ENCODE assay signal across 28 cellular contexts in the genomic region with DNA sequence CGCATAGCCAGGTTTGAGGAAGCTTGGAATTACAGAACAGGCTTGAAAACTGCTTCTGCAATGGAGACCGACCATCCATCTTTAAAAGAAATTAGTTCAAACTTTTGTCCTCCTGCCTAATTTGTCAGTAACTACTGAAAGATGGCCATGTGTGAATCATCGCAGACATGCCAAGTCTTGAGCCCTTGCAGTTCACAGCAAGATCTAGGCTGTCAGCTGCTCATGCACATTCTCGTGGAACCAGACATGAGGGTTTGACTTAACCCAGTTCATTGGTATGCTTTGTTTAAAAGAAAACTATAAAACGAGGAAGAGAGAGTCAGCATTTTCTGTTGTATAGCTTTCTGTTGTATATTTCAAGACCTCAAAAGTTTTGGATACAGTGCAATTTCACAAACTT.
DNase-seq lines count a peak whose midpoint lies in the region; ATAC-seq and TF ChIP-seq lines count a peak whose summit lies in the region.
"Had no signal": no experiment of that assay in that cellular context is flagged by ENCODE, and none has a peak within 500 bp of the region (broad histone marks: within the 10 kb centered on the region; RNA-seq: fewer than 3 reads in every experiment).

No MANE protein-coding gene starts in this region.

- no peaks in the 10 kb centered on the region for H3K9me2 ChIP-seq in GM23248 (ENCODE audit: insufficient read depth)

- no peak for ATAC-seq in GM21515 (IDR thresholded peaks at IDR 0.05; ENCODE audit: unreplicated experiment)
- ATAC-seq: A549; body of pancreas; GM23338; naive thymus-derived CD4-positive, alpha-beta T cell; stimulated activated naive CD8-positive, alpha-beta T cell treated with anti-CD3 and anti-CD28 coated beads, Interleukin-15, amount 100 ng/mL, for 72 hours; T-helper 17 cell had no signal

- no peak overlapping the region for H3K4me2 ChIP-seq in GM23248 (ENCODE audit: unreplicated experiment)
- H3K4me2 ChIP-seq in osteoblast (ENCODE audit: insufficient read depth, low read length) = no peak overlapping the region
- H3K4me2 ChIP-seq: A549, GM23338 had no signal

- H3K27me3 ChIP-seq in GM23248 (replicated peaks; ENCODE audit: insufficient read depth) = no peaks in the 10 kb centered on the region
- no peaks in the 10 kb centered on the region for H3K27me3 ChIP-seq in osteoblast (ENCODE audit: insufficient read depth, low read length)
- H3K27me3 ChIP-seq: body of pancreas, Peyer's patch, upper lobe of left lung had no signal

- DNase-seq in GM23248 = peak; percentile 2
- peak; percentile 10 for DNase-seq in astrocyte of the hippocampus (ENCODE audit: low read depth, low spot score)
- peak; percentile 8 for DNase-seq in fibroblast of mammary gland (ENCODE audit: low read depth)
- peak; percentile 64 for DNase-seq in osteoblast (ENCODE audit: insufficient read length, low spot score, missing footprints)
- DNase-seq in activated T-cell treated with anti-CD3 and anti-CD28 coated beads, Interleukin-2, amount 50 U/mL, for 48 hours = no peak
- DNase-seq in KBM-7 = no peak
- no peak for DNase-seq in DMS 273 (lab: John Stamatoyannopoulos, UW; ENCODE audit: unreplicated experiment)
- DNase-seq: activated CD4-positive, alpha-beta T cell treated with anti-CD3 and anti-CD28 coated beads for 48 hours; body of pancreas; DMS79 treated with DMSO at 0.1 percent for 48 hours; endodermal cell; kidney glomerular epithelial cell; MM.1S; naive thymus-derived CD4-positive, alpha-beta T cell; NCI-H1436; NCI-H510A; NK-92 treated with Interleukin-12 subunit alpha and Interleukin-12 subunit beta, amount 100 ng/mL, for 24 hours; Peyer's patch; retina; stimulated activated naive CD8-positive, alpha-beta T cell treated with anti-CD3 and anti-CD28 coated beads, Interleukin-15, amount 100 ng/mL, for 72 hours; T-helper 17 cell; upper lobe of left lung had no signal

- H3K4me1 ChIP-seq in GM23248 (ENCODE audit: insufficient read depth) = no peaks in the 10 kb centered on the region
- no peaks in the 10 kb centered on the region for H3K4me1 ChIP-seq in osteoblast (ENCODE audit: insufficient read depth, low read length)
- H3K4me1 ChIP-seq: A549, body of pancreas, Peyer's patch, upper lobe of left lung had no signal

- H3K9me3 ChIP-seq in GM23248 (ENCODE audit: low read depth) (no peaks in the 10 kb centered on the region), osteoblast (ENCODE audit: low read depth, low read length) (no peaks in the 10 kb centered on the region)
- H3K9me3 ChIP-seq: A549, body of pancreas, Peyer's patch, upper lobe of left lung had no signal

- WGBS in GM23248 (ENCODE audit: low coverage in 1 of 2, low lambda C conversion rate in 2 of 2, missing lambda C conversion rate in 2 of 2), 2 experiments = 13% methylated on average over 5 of the region's 5 CpGs

- H3F3A ChIP-seq in GM23248 (ENCODE audit: insufficient read depth) = no peaks in the 10 kb centered on the region

- H3K27ac ChIP-seq in GM23248 = no peak overlapping the region
- H3K27ac ChIP-seq in osteoblast (ENCODE audit: low read depth, low read length) = no peak overlapping the region
- H3K27ac ChIP-seq: A549, body of pancreas, coronary artery, HL-60, Peyer's patch, SK-N-MC, upper lobe of left lung had no signal

- in situ Hi-C loops in GM23248 (cut with MboI) (no loop called here), KBM-7 (cut with MboI; ENCODE audit: low pct_unique_long_range_greater_than_20kb, low sequenced_read_pairs) (no loop called here)

- TF ChIP-seq CTCF in fibroblast of mammary gland (conservative IDR thresholded peaks at IDR 0.05; ENCODE audit: control insufficient read depth, insufficient read depth, low read depth, low read length) (no peak), osteoblast (IDR thresholded peaks at IDR 0.05; ENCODE audit: extremely low read depth, low read depth, low read length) (no peak)

- no peaks in the 10 kb centered on the region for H3K36me3 ChIP-seq in GM23248 (ENCODE audit: low read depth)
- no peaks in the 10 kb centered on the region for H3K36me3 ChIP-seq in osteoblast (ENCODE audit: insufficient read depth, low read length)
- H3K36me3 ChIP-seq: Peyer's patch, upper lobe of left lung had no signal

- H4K20me1 ChIP-seq in GM23248 (ENCODE audit: insufficient read depth) (no peaks in the 10 kb centered on the region), osteoblast (ENCODE audit: insufficient read depth, low read length) (no peaks in the 10 kb centered on the region)

- H2AFZ ChIP-seq in GM23248 (no peak overlapping the region), osteoblast (ENCODE audit: low read length) (no peak overlapping the region)
- H2AFZ ChIP-seq: GM23338 had no signal

- H3K4me3 ChIP-seq in GM23248 (no peak overlapping the region), fibroblast of mammary gland (ENCODE audit: control insufficient read depth, low read depth, low read length) (no peak overlapping the region), osteoblast (ENCODE audit: insufficient read depth, low read length) (no peak overlapping the region)
- H3K4me3 ChIP-seq: A549, body of pancreas, coronary artery, GM23338, Peyer's patch, SK-N-MC, upper lobe of left lung had no signal

- H3K79me2 ChIP-seq in GM23248 (ENCODE audit: insufficient read depth) (no peaks in the 10 kb centered on the region), osteoblast (ENCODE audit: insufficient read depth, low read length) (no peaks in the 10 kb centered on the region)

- H3K9ac ChIP-seq in GM23248 = no peak overlapping the region

Comparison
In these comparisons a context has a peak if more than half of its experiments do, and no peak if none do; other contexts are left out.
1. DNase-seq: peak in GM23248 (single experiment), astrocyte of the hippocampus (single experiment), fibroblast of mammary gland (single experiment) and osteoblast (single experiment); none in activated T-cell treated with anti-CD3 and anti-CD28 coated beads, Interleukin-2, amount 50 U/mL, for 48 hours (0 of 2), KBM-7 (single experiment) and DMS 273 (single experiment).